Comparison of ENCODE assay signal across 35 cellular contexts in the genomic region with DNA sequence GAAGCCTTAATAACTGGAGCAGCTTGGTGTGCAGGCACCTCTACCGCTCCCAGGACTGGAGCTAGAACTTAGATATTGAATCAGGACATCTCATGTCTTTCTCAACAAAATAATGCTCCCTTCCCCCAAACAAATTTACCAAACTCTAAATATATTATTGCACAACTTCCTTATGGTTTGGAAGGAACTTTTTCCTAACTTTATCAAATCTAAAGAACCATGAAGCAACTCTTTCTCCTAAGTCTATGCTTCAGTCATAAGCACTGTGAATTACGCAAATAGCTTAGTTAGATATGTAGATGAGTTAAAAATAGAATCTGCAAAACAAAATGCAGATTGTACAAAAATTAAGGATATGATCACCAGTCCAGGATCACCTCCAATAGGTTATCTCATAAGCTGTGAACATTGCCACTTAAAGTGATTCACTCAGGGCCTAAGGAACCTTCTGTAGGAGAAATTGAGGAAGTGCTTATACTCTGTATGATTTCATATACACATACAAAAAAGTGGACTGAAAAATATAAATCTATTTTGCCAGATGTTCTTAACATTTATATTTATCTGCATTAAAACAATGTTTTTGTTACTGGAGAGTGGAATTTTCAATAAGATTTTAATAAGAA. TPM values are rescaled to one million over a fixed set of nuclear protein-coding genes. Genes with fewer than 3 reads are reported as not detected.
DNase-seq lines count a peak whose midpoint lies in the region; ATAC-seq, FAIRE-seq and TF ChIP-seq lines count a peak whose summit lies in the region.
"Had no signal": no experiment of that assay in that cellular context is flagged by ENCODE, and none has a peak within 500 bp of the region (broad histone marks: within the 10 kb centered on the region; RNA-seq: fewer than 3 reads in every experiment).

No MANE protein-coding gene starts in this region.

- BruUV-seq in GM12878 (replicated peaks; lab: Mats Ljungman, UMichigan): no TSS peak

- SMC1A ChIA-PET in GM12878 (lab: Charles Lee; ENCODE audit: uncharacterized antibody, unreplicated experiment): no interaction called here

- no peak overlapping the region for H3K4me2 ChIP-seq in GM12878 (ENCODE audit: control insufficient read depth, insufficient read depth)

- no peaks in the 10 kb centered on the region for H3K36me3 Mint-ChIP-seq in T-cell
- H3K36me3 Mint-ChIP-seq: activated naive CD8-positive, alpha-beta T cell treated with anti-CD3 and anti-CD28 coated beads, Interleukin-2, amount 10 ng/mL, durations not matched to agents 7 days and 5 days had no signal

- TF ChIP-seq POLR2A in GM12878 (IDR thresholded peaks at IDR 0.05; ENCODE audit: low read depth, low read length): no peak

- H3K9ac ChIP-seq in GM12878 (ENCODE audit: control insufficient read depth, insufficient read depth, low read length): no peak overlapping the region

- H3K79me2 ChIP-seq in GM12878 (ENCODE audit: control insufficient read depth, insufficient read depth, low read length): no peaks in the 10 kb centered on the region

- H3K4me1 ChIP-seq in GM12878 (ENCODE audit: control insufficient read depth, insufficient read depth, low read length): no peaks in the 10 kb centered on the region
- no peaks in the 10 kb centered on the region for H3K4me1 ChIP-seq in upper lobe of right lung
- H3K4me1 ChIP-seq: SJSA1, testis, uterus had no signal

- CTCF ChIA-PET in GM12878 (lab: Yijun Ruan, JAX) (no interaction called here), HEK293T (lab: Yijun Ruan, JAX) (no interaction called here), T-cell (lab: Charles Lee) (no interaction called here)

- DNase-seq in SIG-M5 treated with dmso at 0.1 percent for 504 hours (lab: John Stamatoyannopoulos, UW; ENCODE audit: unreplicated experiment): peak; percentile 36
- no peak for DNase-seq in SIG-M5 (lab: John Stamatoyannopoulos, UW)
- peak; percentile 67 for DNase-seq in NOMO-1 treated with DMSO at 0.1 percent for 48 hours (lab: John Stamatoyannopoulos, UW; ENCODE audit: unreplicated experiment)
- no peak for DNase-seq in GM12878 (ENCODE audit: low read depth, low spot score)
- DNase-seq in upper lobe of right lung: no peak
- DNase-seq in substantia nigra (lab: John Stamatoyannopoulos, UW): no peak
- DNase-seq in HEK293T (ENCODE audit: extremely low spot score): no peak
- no peak for DNase-seq in T-cell
- DNase-seq: 8988T; activated CD4-positive, alpha-beta T cell treated with anti-CD3 and anti-CD28 coated beads, Interleukin-2, amount 10 ng/mL, durations not matched to agents 24 days and 14 days; activated gamma-delta T cell; activated naive CD8-positive, alpha-beta T cell treated with anti-CD3 and anti-CD28 coated beads, Interleukin-2, amount 10 ng/mL, durations not matched to agents 7 days and 5 days; activated T-cell treated with anti-CD3 and anti-CD28 coated beads, Interleukin-2, amount 50 U/mL, for 24 hours; CD8-positive, alpha-beta memory T cell; DMS 273 treated with DMSO at 0.1 percent for 48 hours; KG1; left ventricle myocardium inferior; mesendoderm; MM.1S; NCI-H1694 treated with DMSO at 0.1 percent for 48 hours; NCI-H524; NK-92 treated with Interleukin-12 subunit alpha and Interleukin-12 subunit beta, amount 100 ng/mL, for 24 hours; nucleus accumbens; stimulated activated naive CD4-positive, alpha-beta T cell treated with Interleukin-2 at 50 U/mL for 16 hours; testis; uterus; WERI-Rb-1 had no signal

- H3K27me3 ChIP-seq in GM12878 (replicated peaks in 1 of 2; ENCODE audit: control insufficient read depth in 2 of 2, insufficient read depth in 2 of 2, low read length in 1 of 2) (no peaks in the 10 kb centered on the region), upper lobe of right lung (no peaks in the 10 kb centered on the region)
- H3K27me3 ChIP-seq: esophagus muscularis mucosa, SJSA1, testis, uterus had no signal

- H3K4me3 ChIP-seq in GM12878 (no peak overlapping the region), upper lobe of right lung (no peak overlapping the region)
- H3K4me3 ChIP-seq: esophagus muscularis mucosa, left ventricle myocardium inferior, SJSA1, testis, uterus had no signal

- RAD21 ChIA-PET in GM12878 (lab: Charles Lee; ENCODE audit: unreplicated experiment): no interaction called here

- FAIRE-seq in GM12878 (lab: Jason Lieb, UNC): no peak
- FAIRE-seq: islet of Langerhans had no signal

- H3K9me3 Mint-ChIP-seq in T-cell: peaks cover 8 to 9% (median 9%) of the 10 kb centered on the region in 3 donors
- H3K9me3 Mint-ChIP-seq: activated CD4-positive, alpha-beta T cell treated with anti-CD3 and anti-CD28 coated beads, Interleukin-2, amount 10 ng/mL, durations not matched to agents 24 days and 14 days had no signal

- no peak overlapping the region for H2AFZ ChIP-seq in GM12878 (ENCODE audit: control insufficient read depth, low read depth, low read length)

- no peak overlapping the region for H3K4me3 Mint-ChIP-seq in T-cell
- H3K4me3 Mint-ChIP-seq: activated CD4-positive, alpha-beta T cell treated with anti-CD3 and anti-CD28 coated beads, Interleukin-2, amount 10 ng/mL, durations not matched to agents 24 days and 14 days; activated naive CD8-positive, alpha-beta T cell treated with anti-CD3 and anti-CD28 coated beads, Interleukin-2, amount 10 ng/mL, durations not matched to agents 7 days and 5 days; activated T-cell treated with anti-CD3 and anti-CD28 coated beads, Interleukin-2, amount 50 U/mL, for 24 hours; CD8-positive, alpha-beta memory T cell; central memory CD8-positive, alpha-beta T cell; dendritic cell treated with granulocyte-macrophage colony-stimulating factor and Interleukin-4, amounts not matched to agents 40 ng/mL and 50 ng/mL, for 4 days had no signal

- no peak for TF ChIP-seq CTCF in GM12878 (IDR thresholded peaks at IDR 0.05 in 2 of 3, conservative IDR thresholded peaks at IDR 0.05 in 1 of 3; ENCODE audit: control insufficient read depth in 2 of 3, extremely low read depth in 1 of 3, insufficient read depth in 1 of 3, low read depth in 3 of 3, low read length in 3 of 3)
- no peak for TF ChIP-seq CTCF in upper lobe of right lung (IDR thresholded peaks at IDR 0.05)

- in situ Hi-C loops in GM12878 (cut with MboI): no loop called here

- 53% methylated on average over 2 of the region's 2 CpGs for WGBS in GM12878 (ENCODE audit: insufficient coverage, insufficient replicate concordance, low lambda C conversion rate, missing lambda C conversion rate)

- POLR2A ChIA-PET in GM12878 (lab: Charles Lee) (no interaction called here), HEK293T (lab: Yijun Ruan, JAX) (no interaction called here), T-cell (lab: Charles Lee) (interaction anchor here in 1 of 2 donors (0.6 kb wide), 1 partner anchor 16 kb away, joined by 6 read pairs; no protein-coding TSS in a partner anchor)

- H3K27ac ChIP-seq in GM12878 (ENCODE audit: control insufficient read depth, insufficient read depth) (no peak overlapping the region), upper lobe of right lung (no peak overlapping the region), substantia nigra (ENCODE audit: low read depth, low read length, poor library complexity, severe bottlenecking) (no peak overlapping the region)
- H3K27ac ChIP-seq: esophagus muscularis mucosa, left ventricle myocardium inferior, SJSA1, testis, uterus, WERI-Rb-1 had no signal

- no peaks in the 10 kb centered on the region for H3K27me3 Mint-ChIP-seq in T-cell
- H3K27me3 Mint-ChIP-seq: activated CD4-positive, alpha-beta T cell treated with anti-CD3 and anti-CD28 coated beads, Interleukin-2, amount 10 ng/mL, durations not matched to agents 24 days and 14 days; activated naive CD8-positive, alpha-beta T cell treated with anti-CD3 and anti-CD28 coated beads, Interleukin-2, amount 10 ng/mL, durations not matched to agents 7 days and 5 days; activated T-cell treated with anti-CD3 and anti-CD28 coated beads, Interleukin-2, amount 50 U/mL, for 24 hours; central memory CD8-positive, alpha-beta T cell; dendritic cell treated with granulocyte-macrophage colony-stimulating factor and Interleukin-4, amounts not matched to agents 40 ng/mL and 50 ng/mL, for 4 days had no signal

- TF ChIP-seq RAD21 in GM12878 (IDR thresholded peaks at IDR 0.05; ENCODE audit: insufficient read depth, low read depth, low read length): no peak

- H3K27ac Mint-ChIP-seq in T-cell: no peak overlapping the region
- H3K27ac Mint-ChIP-seq: activated CD4-positive, alpha-beta T cell treated with anti-CD3 and anti-CD28 coated beads, Interleukin-2, amount 10 ng/mL, durations not matched to agents 24 days and 14 days; activated naive CD8-positive, alpha-beta T cell treated with anti-CD3 and anti-CD28 coated beads, Interleukin-2, amount 10 ng/mL, durations not matched to agents 7 days and 5 days; activated T-cell treated with anti-CD3 and anti-CD28 coated beads, Interleukin-2, amount 50 U/mL, for 24 hours; CD8-positive, alpha-beta memory T cell; dendritic cell treated with granulocyte-macrophage colony-stimulating factor and Interleukin-4, amounts not matched to agents 40 ng/mL and 50 ng/mL, for 4 days had no signal

- no peaks in the 10 kb centered on the region for H3K4me1 Mint-ChIP-seq in T-cell
- H3K4me1 Mint-ChIP-seq: activated CD4-positive, alpha-beta T cell treated with anti-CD3 and anti-CD28 coated beads, Interleukin-2, amount 10 ng/mL, durations not matched to agents 24 days and 14 days; activated naive CD8-positive, alpha-beta T cell treated with anti-CD3 and anti-CD28 coated beads, Interleukin-2, amount 10 ng/mL, durations not matched to agents 7 days and 5 days; CD8-positive, alpha-beta memory T cell; central memory CD8-positive, alpha-beta T cell had no signal

- H3K9me3 ChIP-seq in GM12878 (replicated peaks; ENCODE audit: control insufficient read depth, insufficient read depth, low read length) (no peaks in the 10 kb centered on the region), upper lobe of right lung (no peaks in the 10 kb centered on the region)
- H3K9me3 ChIP-seq: SJSA1, testis, uterus had no signal

- intact Hi-C loops in GM12878 (cut with micrococcal nuclease; ENCODE audit: unreplicated experiment): no loop called here
- intact Hi-C loops in upper lobe of right lung (cut with DNase I): no loop called here

- TF ChIP-seq EP300 in GM12878 (IDR thresholded peaks at IDR 0.05; ENCODE audit: borderline replicate concordance in 1 of 2, control insufficient read depth in 1 of 2, low read depth in 2 of 2, low read length in 2 of 2): no peak

- ATAC-seq in GM12878: no peak
- peak; percentile 40 for ATAC-seq in upper lobe of right lung
- no peak for ATAC-seq in T-cell (replicated peaks in 1 of 4)

- H4K20me1 ChIP-seq in GM12878 (ENCODE audit: control insufficient read depth, insufficient read depth): no peaks in the 10 kb centered on the region

- H3K36me3 ChIP-seq in GM12878 (ENCODE audit: control insufficient read depth in 2 of 2, insufficient read depth in 2 of 2, low read length in 1 of 2) (no peaks in the 10 kb centered on the region), upper lobe of right lung (no peaks in the 10 kb centered on the region)
- H3K36me3 ChIP-seq: esophagus muscularis mucosa, left ventricle myocardium inferior, SJSA1, uterus, WERI-Rb-1 had no signal

RNA-seq across cellular contexts. Expression of gene MAB21L1, which starts 20.4 kb away (rescaled TPM):
- not detected in 2 replicates for total RNA-seq in GM12878 (2013; cell fraction: nucleolus; rRNA removed)
- total RNA-seq in GM12878 (2014; rRNA removed) (not detected in 2 replicates), GM12878 (2014; rRNA removed; fragmentation: Illumina TruSeq; extraction: Trizol) (not detected in 2 replicates), GM12878 (2021) (not detected in 2 replicates), upper lobe of right lung (0.17 TPM), T-cell (not detected)
- polyA plus RNA-seq in GM12878 (2011; ENCODE audit: low read depth): not detected
- polyA plus RNA-seq in GM12878 (2011; rRNA removed) (0.05 and 0.07 TPM in 2 replicates), GM12878 (2014; fragmentation: Illumina TruSeq; extraction: Trizol) (0.01 TPM in 1 of 2 replicates, not detected in the other), GM12878 (2014; fragmentation: Nextera tagmentation; extraction: Ambion mirVana) (not detected), GM12878 (2014; rRNA removed) (not detected in 2 replicates), GM12878 (2016; fragmentation: Nextera tagmentation; extraction: Ambion mirVana) (not detected)
- polyA plus RNA-seq in GM12878 (2011; cell fraction: cytosol; rRNA removed): 0.01 and 0.02 TPM in 2 replicates
- 0.04 TPM in 2 replicates for polyA plus RNA-seq in GM12878 (2011; cell fraction: nucleus; rRNA removed)
- 0.03 TPM in 1 of 2 replicates, not detected in the other for polyA plus RNA-seq in GM12878 (2012)
- 0.10 TPM in 1 of 2 replicates, not detected in the other for polyA minus RNA-seq in GM12878 (2011; rRNA and poly(A)+ RNA removed)
- not detected in 2 replicates for polyA minus RNA-seq in GM12878 (2011; cell fraction: cytosol; rRNA and poly(A)+ RNA removed)
- 0.12 TPM in 1 of 2 replicates, not detected in the other for polyA minus RNA-seq in GM12878 (2011; cell fraction: nucleus; rRNA and poly(A)+ RNA removed)
- total RNA-seq: activated CD4-positive, alpha-beta T cell treated with anti-CD3 and anti-CD28 coated beads, Interleukin-2, amount 10 ng/mL, durations not matched to agents 24 days and 14 days; activated CD8-positive, alpha-beta memory T cell treated with anti-CD3 and anti-CD28 coated beads for 36 hours; CD8-positive, alpha-beta memory T cell; myocyte; T-helper 2 cell treated with Interferon-gamma antibody and Interleukin-4, amounts not matched to agents 100 ng/mL and 5 ng/mL, for 36 hours; testis had no signal
- polyA plus RNA-seq: CD8-positive, alpha-beta memory T cell had no signal

Comparison
In these comparisons a context has a peak if more than half of its experiments do, and no peak if none do; other contexts are left out.
1. DNase-seq: peak in SIG-M5 treated with dmso at 0.1 percent for 504 hours (single experiment) and NOMO-1 treated with DMSO at 0.1 percent for 48 hours (single experiment); none in SIG-M5 (single experiment), GM12878 (single experiment), upper lobe of right lung (single experiment), substantia nigra (0 of 49), HEK293T (single experiment) and T-cell (0 of 34).